8 cellular contexts compared by ENCODE assay signal in genomic region chr18:57621252-57621607, GRCh38. TPM values are rescaled to one million over a fixed set of nuclear protein-coding genes. Genes with fewer than 3 reads are reported as not detected.
DNase-seq lines count a peak whose midpoint lies in the region; ATAC-seq and TF ChIP-seq lines count a peak whose summit lies in the region.

No MANE protein-coding gene starts in this region.

- peak overlapping the region; percentile 77 to 94 (median 85) for H3K9ac ChIP-seq in subcutaneous abdominal adipose tissue (ENCODE audit: low read length in 5 of 5)

- H3K27me3 Mint-ChIP-seq in IgD-negative memory B cell = no peaks in the 10 kb centered on the region

- in situ Hi-C loops in brain microvascular endothelial cell (cut with HindIII; ENCODE audit: low pct_ligation_motif_present, low sequenced_read_pairs) = no loop called here

- no peaks in the 10 kb centered on the region for H3K9me3 Mint-ChIP-seq in IgD-negative memory B cell

- DNase-seq in GM06990 (ENCODE audit: extremely low read depth, insufficient read length) = no peak
- no peak for DNase-seq in brain microvascular endothelial cell
- peak; percentile 13 for DNase-seq in kidney tubule cell (ENCODE audit: low spot score)
- DNase-seq in GF-D8 (lab: John Stamatoyannopoulos, UW) = no peak
- DNase-seq in GDM1 (lab: John Stamatoyannopoulos, UW) = no peak

- peaks cover 11 to 23% (median 17%) of the 10 kb centered on the region in 3 donors for H3K4me1 Mint-ChIP-seq in IgD-negative memory B cell

- H3K4me1 ChIP-seq in subcutaneous abdominal adipose tissue (ENCODE audit: control insufficient read depth in 5 of 5, insufficient read depth in 5 of 5, low read length in 5 of 5) = peaks cover 2 to 19% (median 14%) of the 10 kb centered on the region in 5 donors

- peak overlapping the region; percentile 87 for H3K27ac ChIP-seq in brain microvascular endothelial cell
- peak overlapping the region; percentile 77 for H3K27ac ChIP-seq in subcutaneous abdominal adipose tissue (ENCODE audit: low read depth, low read length)

- H3K9me3 ChIP-seq in subcutaneous abdominal adipose tissue (ENCODE audit: control insufficient read depth in 5 of 5, low read length in 5 of 5) = no peaks in the 10 kb centered on the region

- H3K27ac Mint-ChIP-seq in IgD-negative memory B cell = peak overlapping the region; percentile 98 to 100 (median 99)

- H3K36me3 ChIP-seq in GM06990 (ENCODE audit: control insufficient read depth, insufficient read depth, low read length) (peaks cover 2% of the 10 kb centered on the region; the same call in 1 of the 2 replicates), brain microvascular endothelial cell (replicated peaks) (peaks cover 18% of the 10 kb centered on the region), subcutaneous abdominal adipose tissue (ENCODE audit: control insufficient read depth in 5 of 5, insufficient read depth in 5 of 5, low read length in 5 of 5) (peaks cover 0 to 12% (median 4%) of the 10 kb centered on the region in 5 donors)

- TF ChIP-seq CTCF in GM06990 (IDR thresholded peaks at IDR 0.05; ENCODE audit: insufficient read depth, low read length, poor library complexity, severe bottlenecking) (no peak), brain microvascular endothelial cell (IDR thresholded peaks at IDR 0.05; ENCODE audit: low read depth, low read length, missing control alignments) (no peak)

- ATAC-seq in GM21423 (IDR thresholded peaks at IDR 0.05; ENCODE audit: unreplicated experiment) = peak; percentile 18

- no peaks in the 10 kb centered on the region for H3K36me3 Mint-ChIP-seq in IgD-negative memory B cell

- H3K4me3 ChIP-seq in GM06990 (replicated peaks; ENCODE audit: low read depth, low read length) = peak overlapping the region; percentile 97
- H3K4me3 ChIP-seq in brain microvascular endothelial cell (ENCODE audit: low read depth, low read length) = peak overlapping the region; percentile 99
- H3K4me3 ChIP-seq in subcutaneous abdominal adipose tissue (ENCODE audit: low read depth in 1 of 5, low read length in 5 of 5) = peak overlapping the region; percentile 89 to 96 (median 94)

- peak overlapping the region; percentile 98 to 100 (median 99) for H3K4me3 Mint-ChIP-seq in IgD-negative memory B cell

- H3K27me3 ChIP-seq in GM06990 (replicated peaks; ENCODE audit: control insufficient read depth, insufficient read depth, low read length) (no peaks in the 10 kb centered on the region), brain microvascular endothelial cell (replicated peaks) (no peaks in the 10 kb centered on the region), subcutaneous abdominal adipose tissue (ENCODE audit: control insufficient read depth in 5 of 5, insufficient read depth in 4 of 5, low read length in 5 of 5) (no peaks in the 10 kb centered on the region)

RNA-seq across cellular contexts. Expression of gene NARS1, which starts 0.4 kb away (rescaled TPM):
- 45.0 TPM for polyA plus RNA-seq in IgD-negative memory B cell

RNA-seq across cellular contexts. Expression of gene FECH, which starts 34.7 kb away (rescaled TPM):
- polyA plus RNA-seq in IgD-negative memory B cell = 13.2 TPM
